Comparison of ENCODE assay signal across 26 cellular contexts in the genomic region with DNA sequence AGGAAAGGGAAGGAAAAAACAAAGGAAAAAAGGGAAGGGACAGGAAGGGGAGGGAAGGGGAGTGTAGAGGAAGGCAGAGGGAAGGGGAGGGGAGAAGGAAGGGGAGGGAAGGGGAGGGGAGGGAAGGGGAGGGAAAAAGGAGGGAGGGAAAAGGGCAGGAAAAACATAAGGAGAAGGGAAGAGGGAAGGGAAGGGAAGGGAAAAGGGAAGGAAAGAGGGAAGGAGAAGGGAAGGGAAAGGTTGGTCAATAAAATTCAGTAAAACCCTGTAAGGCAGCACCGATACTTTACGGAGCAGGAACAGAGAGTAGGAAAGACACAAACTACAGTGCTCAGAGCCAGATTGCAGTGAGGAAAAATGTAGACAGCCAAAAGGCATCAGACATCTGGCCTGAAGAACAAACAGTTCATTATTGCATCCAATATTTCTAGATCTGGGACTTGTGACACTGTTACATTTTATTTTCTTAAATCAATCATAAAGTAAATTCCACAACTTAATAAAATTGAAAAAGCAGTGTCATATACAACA.
"Had no signal": no experiment of that assay in that cellular context is flagged by ENCODE, and none has a peak within 500 bp of the region (broad histone marks: within the 10 kb centered on the region; RNA-seq: fewer than 3 reads in every experiment).

No MANE protein-coding gene starts in this region.

- H3K36me3 ChIP-seq: adrenal gland had no signal

- H3K4me1 Mint-ChIP-seq: activated CD4-positive, alpha-beta T cell treated with anti-CD3 and anti-CD28 coated beads, Interleukin-2, amount 10 ng/mL, durations not matched to agents 7 days and 5 days; activated naive CD8-positive, alpha-beta T cell treated with anti-CD3 and anti-CD28 coated beads, Interleukin-2, amount 10 ng/mL, durations not matched to agents 7 days and 5 days; activated T-helper 17 cell treated with anti-CD3 and anti-CD28 coated beads, Interleukin-2, amount 50 U/mL, for 72 hours; T-helper 17 cell had no signal

- H3K27ac Mint-ChIP-seq: activated CD4-positive, alpha-beta memory T cell treated with anti-CD3 and anti-CD28 coated beads for 36 hours; activated CD4-positive, alpha-beta T cell treated with anti-CD3 and anti-CD28 coated beads, Interleukin-2, amount 10 ng/mL, durations not matched to agents 7 days and 5 days; activated naive CD8-positive, alpha-beta T cell treated with anti-CD3 and anti-CD28 coated beads, Interleukin-2, amount 10 ng/mL, durations not matched to agents 7 days and 5 days; activated T-helper 17 cell treated with anti-CD3 and anti-CD28 coated beads, Interleukin-2, amount 50 U/mL, for 72 hours; T-helper 17 cell had no signal

- H3K4me1 ChIP-seq: adrenal gland had no signal

- H3K4me3 ChIP-seq: adrenal gland had no signal

- H3K27me3 Mint-ChIP-seq: activated CD4-positive, alpha-beta memory T cell treated with anti-CD3 and anti-CD28 coated beads for 36 hours; activated naive CD8-positive, alpha-beta T cell treated with anti-CD3 and anti-CD28 coated beads, Interleukin-2, amount 10 ng/mL, durations not matched to agents 7 days and 5 days; activated T-helper 17 cell treated with anti-CD3 and anti-CD28 coated beads, Interleukin-2, amount 50 U/mL, for 72 hours; T-helper 17 cell had no signal

- H3K27ac ChIP-seq: adrenal gland had no signal

- H3K4me3 Mint-ChIP-seq: activated CD4-positive, alpha-beta memory T cell treated with anti-CD3 and anti-CD28 coated beads for 36 hours; activated CD4-positive, alpha-beta T cell treated with anti-CD3 and anti-CD28 coated beads, Interleukin-2, amount 10 ng/mL, durations not matched to agents 7 days and 5 days; activated naive CD8-positive, alpha-beta T cell treated with anti-CD3 and anti-CD28 coated beads, Interleukin-2, amount 10 ng/mL, durations not matched to agents 7 days and 5 days; activated T-helper 17 cell treated with anti-CD3 and anti-CD28 coated beads, Interleukin-2, amount 50 U/mL, for 72 hours; T-helper 17 cell had no signal

- H3K36me3 Mint-ChIP-seq: activated CD4-positive, alpha-beta memory T cell treated with anti-CD3 and anti-CD28 coated beads for 36 hours; activated naive CD8-positive, alpha-beta T cell treated with anti-CD3 and anti-CD28 coated beads, Interleukin-2, amount 10 ng/mL, durations not matched to agents 7 days and 5 days had no signal

- H3K27me3 ChIP-seq: adrenal gland had no signal

- DNase-seq: activated CD4-positive, alpha-beta memory T cell treated with anti-CD3 and anti-CD28 coated beads for 36 hours; activated CD4-positive, alpha-beta T cell treated with anti-CD3 and anti-CD28 coated beads, Interleukin-2, amount 10 ng/mL, durations not matched to agents 7 days and 5 days; activated CD4-positive, CD25-positive, alpha-beta regulatory T cell; activated gamma-delta T cell; activated naive CD4-positive, alpha-beta T cell treated with anti-CD3 and anti-CD28 coated beads, Interleukin-2, amount 50 U/mL, for 16 hours; activated naive CD8-positive, alpha-beta T cell treated with anti-CD3 and anti-CD28 coated beads, Interleukin-2, amount 10 ng/mL, durations not matched to agents 7 days and 5 days; activated T-cell treated with anti-CD3 and anti-CD28 coated beads for 4 hours; activated T-cell treated with anti-CD3 and anti-CD28 coated beads, Interleukin-2, amount 50 U/mL, for 48 hours; adrenal gland; anterior cingulate cortex; caudate nucleus; KG1; MV-4-11; NCI-H1092 treated with DMSO at 0.1 percent for 48 hours; NCI-H1417 treated with DMSO at 0.1 percent for 48 hours; NCI-H1694 treated with DMSO at 0.1 percent for 48 hours; NCI-H2029 treated with DMSO at 0.1 percent for 48 hours; NCI-H345; NCI-H510A; NCI-H526 treated with DMSO at 0.1 percent for 48 hours; NK-92 treated with Interleukin-12 subunit alpha and Interleukin-12 subunit beta, amount 100 ng/mL, for 24 hours; SIG-M5; T-helper 17 cell; T-helper 9 cell had no signal

- H3K9me3 ChIP-seq: adrenal gland had no signal

- H3K9me3 Mint-ChIP-seq: activated naive CD8-positive, alpha-beta T cell treated with anti-CD3 and anti-CD28 coated beads, Interleukin-2, amount 10 ng/mL, durations not matched to agents 7 days and 5 days; activated T-helper 17 cell treated with anti-CD3 and anti-CD28 coated beads, Interleukin-2, amount 50 U/mL, for 72 hours had no signal

- ATAC-seq: activated T-helper 17 cell treated with anti-CD3 and anti-CD28 coated beads, Interleukin-2, amount 50 U/mL, for 72 hours; Panc1; T-helper 17 cell had no signal
